8 cellular contexts compared by ENCODE assay signal in genomic region chr17:40219073-40219860, GRCh38.
A peak's percentile ranks its signal among the peaks of the same experiment; 100 is the strongest.
DNase-seq lines count a peak whose midpoint lies in the region; ATAC-seq and TF ChIP-seq lines count a peak whose summit lies in the region.

Gene WIPF2 (plus strand): TSS chr17:40219304. CDS start chr17:40256460, 37,156 bp downstream.

- H3K9me3 ChIP-seq in Loucy (ENCODE audit: insufficient read depth, low read depth, low read length), result no peaks in the 10 kb centered on the region

- peaks cover 5% of the 10 kb centered on the region for H3K36me3 Mint-ChIP-seq in nephron progenitor cell (ENCODE audit: low read depth)

- H3K4me1 Mint-ChIP-seq in nephron progenitor cell, result peaks cover 37% of the 10 kb centered on the region
- peaks cover 25% of the 10 kb centered on the region for H3K4me1 Mint-ChIP-seq in stimulated activated naive CD8-positive, alpha-beta T cell treated with anti-CD3 and anti-CD28 coated beads, Interleukin-15, amount 100 ng/mL, for 72 hours

- TF ChIP-seq CTCF in Loucy (conservative IDR thresholded peaks at IDR 0.05; ENCODE audit: low read length), result peak; percentile 39
- TF ChIP-seq CTCF in nephron progenitor cell (IDR thresholded peaks at IDR 0.05), result peak; percentile 71

- peak; percentile 53; the same call in 1 of the 2 replicates for TF ChIP-seq POLR2A in Raji (IDR thresholded peaks at IDR 0.05; ENCODE audit: insufficient read depth, low read depth, low read length)

- no peaks in the 10 kb centered on the region for H4K20me1 ChIP-seq in Loucy (ENCODE audit: insufficient read depth, low read length, poor library complexity, severe bottlenecking)

- H3K4me3 Mint-ChIP-seq in nephron progenitor cell, result peak within 1 kb of the TSS; percentile 96
- H3K4me3 Mint-ChIP-seq in stimulated activated naive CD8-positive, alpha-beta T cell treated with anti-CD3 and anti-CD28 coated beads, Interleukin-15, amount 100 ng/mL, for 72 hours, result peak within 1 kb of the TSS; percentile 83 to 91

- peaks cover 20% of the 10 kb centered on the region for H3K4me1 ChIP-seq in Loucy (ENCODE audit: insufficient read depth, low read length, poor library complexity, severe bottlenecking)

- H3K27ac Mint-ChIP-seq in nephron progenitor cell, result peak within 1 kb of the TSS; percentile 99
- peak within 1 kb of the TSS; percentile 99 to 100 for H3K27ac Mint-ChIP-seq in stimulated activated naive CD8-positive, alpha-beta T cell treated with anti-CD3 and anti-CD28 coated beads, Interleukin-15, amount 100 ng/mL, for 72 hours

- peak; percentile 97 for ATAC-seq in stimulated activated naive CD8-positive, alpha-beta T cell treated with anti-CD3 and anti-CD28 coated beads, Interleukin-15, amount 100 ng/mL, for 72 hours

- H3K36me3 ChIP-seq in Loucy (ENCODE audit: insufficient read depth, low read length), result no peaks in the 10 kb centered on the region

- peak within 1 kb of the TSS; percentile 84 for H3K9ac ChIP-seq in Loucy (ENCODE audit: low read depth, low read length, poor library complexity, severe bottlenecking)

- peaks cover 34% of the 10 kb centered on the region for H3K79me2 ChIP-seq in Loucy (ENCODE audit: insufficient read depth, low read length)

- peak within 1 kb of the TSS; percentile 92 for H3K4me3 ChIP-seq in Loucy (ENCODE audit: low read length, poor library complexity, severe bottlenecking)

- H3K27me3 Mint-ChIP-seq in nephron progenitor cell (ENCODE audit: low read depth, poor library complexity), result no peaks in the 10 kb centered on the region
- H3K27me3 Mint-ChIP-seq in stimulated activated naive CD8-positive, alpha-beta T cell treated with anti-CD3 and anti-CD28 coated beads, Interleukin-15, amount 100 ng/mL, for 72 hours, result no peaks in the 10 kb centered on the region

- peak within 1 kb of the TSS; percentile 98 for H3K4me2 ChIP-seq in Loucy (ENCODE audit: low read depth, low read length, poor library complexity, severe bottlenecking)

- DNase-seq in EH (ENCODE audit: low read depth) (peak; percentile 97), GOT3 (lab: John Stamatoyannopoulos, UW) (peak; percentile 88), fibroblast of the conjunctiva (ENCODE audit: low read depth) (peak; percentile 92), nephron progenitor cell (peak; percentile 98)
- peak; percentile 97 for DNase-seq in activated T-helper 9 cell treated with anti-CD3 and anti-CD28 coated beads, Interleukin-2, amount 50 U/mL, for 16 hours (ENCODE audit: low read depth)
- DNase-seq in stimulated activated naive CD8-positive, alpha-beta T cell treated with anti-CD3 and anti-CD28 coated beads, Interleukin-15, amount 100 ng/mL, for 72 hours, result peak; percentile 95 to 97

- H2AFZ ChIP-seq in Loucy (ENCODE audit: low read length), result peak within 1 kb of the TSS; percentile 95

- no peaks in the 10 kb centered on the region for H3K9me2 ChIP-seq in Loucy (replicated peaks; ENCODE audit: low read depth, low read length)

- H3K9me3 Mint-ChIP-seq in nephron progenitor cell, result no peaks in the 10 kb centered on the region
- no peaks in the 10 kb centered on the region for H3K9me3 Mint-ChIP-seq in stimulated activated naive CD8-positive, alpha-beta T cell treated with anti-CD3 and anti-CD28 coated beads, Interleukin-15, amount 100 ng/mL, for 72 hours

- H3K27me3 ChIP-seq in Loucy (ENCODE audit: insufficient read depth, low read length, poor library complexity, severe bottlenecking), result no peaks in the 10 kb centered on the region

- no peaks in the 10 kb centered on the region for H3F3A ChIP-seq in Loucy (ENCODE audit: low read depth)

Comparison
In these comparisons a context has a peak if more than half of its experiments do, and no peak if none do; other contexts are left out.
1. Peak in every context shown above with its lines: DNase-seq, ATAC-seq and H3K4me3 ChIP-seq.